In the genomic region with DNA sequence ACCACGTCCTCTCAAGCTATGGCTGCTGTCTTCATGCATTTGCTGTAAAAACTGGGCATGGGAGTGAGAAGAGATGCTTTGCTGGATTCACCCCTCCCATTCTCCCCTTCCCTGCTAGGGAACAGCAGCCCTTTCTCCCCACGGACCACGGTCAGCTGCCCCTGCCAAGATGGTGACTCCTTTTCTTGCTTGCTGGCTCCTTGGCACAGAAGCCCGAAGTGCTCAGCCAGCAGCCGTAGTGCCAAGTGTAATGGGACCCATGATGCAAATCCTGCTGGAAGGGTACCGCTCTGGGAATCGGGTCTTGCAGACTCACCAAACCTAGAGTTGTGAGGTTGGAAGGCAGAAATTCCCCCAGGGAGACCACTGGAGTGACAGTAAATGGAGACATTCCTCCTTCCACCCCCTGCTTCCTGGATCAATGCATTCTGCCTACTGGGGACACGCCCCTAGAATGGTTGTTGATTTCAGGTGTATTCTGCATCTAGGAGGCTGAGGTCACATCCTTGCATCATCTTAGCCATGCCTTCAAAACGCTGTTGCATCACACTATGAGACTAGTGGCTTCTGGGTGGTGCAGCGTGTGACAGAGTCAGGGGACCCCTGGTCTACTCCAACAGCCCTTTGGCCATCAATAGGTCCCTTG, we compare ENCODE assay signal across 1 cellular context.
TF ChIP-seq lines count a peak whose summit lies in the region.

No MANE protein-coding gene starts in this region.

TF ChIP-seq in HCT116, 20 proteins besides CTCF, POLR2A, EP300 and RAD21:
- TF ChIP-seq TCF7L2 (IDR thresholded peaks at IDR 0.05; ENCODE audit: borderline replicate concordance, extremely low read depth, insufficient read depth, insufficient read length) (no peak), POLR2AphosphoS5 (IDR thresholded peaks at IDR 0.05; ENCODE audit: low read depth, low read length) (no peak), CEBPB (IDR thresholded peaks at IDR 0.05; ENCODE audit: low read depth) (peak; percentile 78; the same call in 1 of the 2 replicates)
- TF ChIP-seq, protein P1, sequence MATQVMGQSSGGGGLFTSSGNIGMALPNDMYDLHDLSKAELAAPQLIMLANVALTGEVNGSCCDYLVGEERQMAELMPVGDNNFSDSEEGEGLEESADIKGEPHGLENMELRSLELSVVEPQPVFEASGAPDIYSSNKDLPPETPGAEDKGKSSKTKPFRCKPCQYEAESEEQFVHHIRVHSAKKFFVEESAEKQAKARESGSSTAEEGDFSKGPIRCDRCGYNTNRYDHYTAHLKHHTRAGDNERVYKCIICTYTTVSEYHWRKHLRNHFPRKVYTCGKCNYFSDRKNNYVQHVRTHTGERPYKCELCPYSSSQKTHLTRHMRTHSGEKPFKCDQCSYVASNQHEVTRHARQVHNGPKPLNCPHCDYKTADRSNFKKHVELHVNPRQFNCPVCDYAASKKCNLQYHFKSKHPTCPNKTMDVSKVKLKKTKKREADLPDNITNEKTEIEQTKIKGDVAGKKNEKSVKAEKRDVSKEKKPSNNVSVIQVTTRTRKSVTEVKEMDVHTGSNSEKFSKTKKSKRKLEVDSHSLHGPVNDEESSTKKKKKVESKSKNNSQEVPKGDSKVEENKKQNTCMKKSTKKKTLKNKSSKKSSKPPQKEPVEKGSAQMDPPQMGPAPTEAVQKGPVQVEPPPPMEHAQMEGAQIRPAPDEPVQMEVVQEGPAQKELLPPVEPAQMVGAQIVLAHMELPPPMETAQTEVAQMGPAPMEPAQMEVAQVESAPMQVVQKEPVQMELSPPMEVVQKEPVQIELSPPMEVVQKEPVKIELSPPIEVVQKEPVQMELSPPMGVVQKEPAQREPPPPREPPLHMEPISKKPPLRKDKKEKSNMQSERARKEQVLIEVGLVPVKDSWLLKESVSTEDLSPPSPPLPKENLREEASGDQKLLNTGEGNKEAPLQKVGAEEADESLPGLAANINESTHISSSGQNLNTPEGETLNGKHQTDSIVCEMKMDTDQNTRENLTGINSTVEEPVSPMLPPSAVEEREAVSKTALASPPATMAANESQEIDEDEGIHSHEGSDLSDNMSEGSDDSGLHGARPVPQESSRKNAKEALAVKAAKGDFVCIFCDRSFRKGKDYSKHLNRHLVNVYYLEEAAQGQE (IDR thresholded peaks at IDR 0.05; ENCODE audit: low read depth), result no peak
TF ChIP-seq in HCT116: peak in this region for 1.
